Comparison of ENCODE assay signal across 8 cellular contexts in the genomic region with DNA sequence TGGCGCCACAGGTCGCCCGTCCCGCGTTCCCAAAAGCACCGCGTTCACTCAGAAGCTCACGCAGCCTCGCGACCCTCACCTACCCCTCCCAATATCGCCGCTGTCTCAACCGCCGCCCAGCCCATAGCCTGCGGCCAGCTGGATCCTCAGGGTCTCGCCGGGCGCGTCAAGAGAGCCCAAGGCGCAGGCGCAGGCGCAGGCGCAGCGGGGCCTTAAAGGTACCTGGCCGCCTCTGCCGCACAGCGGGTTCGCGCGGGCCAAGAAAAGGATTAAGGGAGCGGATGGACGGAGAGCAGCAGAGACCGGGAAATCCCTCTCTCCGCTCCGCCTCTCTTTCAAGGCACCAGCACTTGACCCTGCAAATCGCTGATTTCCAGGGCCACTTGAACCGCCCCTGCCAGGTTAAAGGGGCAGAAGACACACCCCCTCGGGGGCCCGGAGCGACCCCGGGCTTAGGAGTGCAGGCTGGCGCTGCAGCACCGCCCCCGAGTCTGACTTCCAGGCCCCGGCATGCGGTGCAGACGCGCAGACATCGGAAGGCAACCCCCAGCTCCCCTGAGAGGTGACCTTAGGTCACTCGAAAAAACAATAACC. TPM values are rescaled to one million over a fixed set of nuclear protein-coding genes. Genes with fewer than 3 reads are reported as not detected.
A peak's percentile ranks its signal among the peaks of the same experiment; 100 is the strongest.
DNase-seq lines count a peak whose midpoint lies in the region; ATAC-seq and TF ChIP-seq lines count a peak whose summit lies in the region.

A gene with protein sequence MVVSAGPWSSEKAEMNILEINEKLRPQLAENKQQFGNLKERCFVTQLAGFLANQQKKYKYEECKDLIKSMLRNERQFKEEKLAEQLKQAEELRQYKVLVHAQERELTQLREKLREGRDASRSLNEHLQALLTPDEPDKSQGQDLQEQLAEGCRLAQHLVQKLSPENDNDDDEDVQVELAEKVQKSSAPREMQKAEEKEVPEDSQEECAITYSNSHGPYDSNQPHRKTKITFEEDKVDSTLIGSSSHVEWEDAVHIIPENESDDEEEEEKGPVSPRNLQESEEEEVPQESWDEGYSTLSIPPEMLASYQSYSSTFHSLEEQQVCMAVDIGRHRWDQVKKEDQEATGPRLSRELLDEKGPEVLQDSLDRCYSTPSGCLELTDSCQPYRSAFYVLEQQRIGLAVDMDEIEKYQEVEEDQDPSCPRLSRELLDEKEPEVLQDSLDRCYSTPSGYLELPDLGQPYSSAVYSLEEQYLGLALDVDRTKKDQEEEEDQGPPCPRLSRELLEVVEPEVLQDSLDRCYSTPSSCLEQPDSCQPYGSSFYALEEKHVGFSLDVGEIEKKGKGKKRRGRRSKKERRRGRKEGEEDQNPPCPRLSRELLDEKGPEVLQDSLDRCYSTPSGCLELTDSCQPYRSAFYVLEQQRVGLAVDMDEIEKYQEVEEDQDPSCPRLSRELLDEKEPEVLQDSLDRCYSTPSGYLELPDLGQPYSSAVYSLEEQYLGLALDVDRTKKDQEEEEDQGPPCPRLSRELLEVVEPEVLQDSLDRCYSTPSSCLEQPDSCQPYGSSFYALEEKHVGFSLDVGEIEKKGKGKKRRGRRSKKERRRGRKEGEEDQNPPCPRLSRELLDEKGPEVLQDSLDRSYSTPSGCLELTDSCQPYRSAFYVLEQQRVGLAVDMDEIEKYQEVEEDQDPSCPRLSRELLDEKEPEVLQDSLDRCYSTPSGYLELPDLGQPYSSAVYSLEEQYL (N-terminal part only) (minus strand): TSS at position 168 of the 594 bp plus-strand sequence. CDS start 20,331 bp downstream, outside the sequence.

- H3K9me3 ChIP-seq in adipocyte (ENCODE audit: control insufficient read depth, low read length) (peaks cover 12% of the 10 kb centered on the region), prostate gland (no peaks in the 10 kb centered on the region), upper lobe of right lung (no peaks in the 10 kb centered on the region)

- H3K4me3 ChIP-seq in GM08714 (ENCODE audit: low read length): peak within 1 kb of the TSS; percentile 75
- H3K4me3 ChIP-seq in adipocyte (ENCODE audit: low read length): peak within 1 kb of the TSS; percentile 87
- H3K4me3 ChIP-seq in prostate gland: peak within 1 kb of the TSS; percentile 48 to 57
- H3K4me3 ChIP-seq in upper lobe of right lung: peak within 1 kb of the TSS; percentile 69

- peak; percentile 42 for TF ChIP-seq POLR2A in prostate gland (IDR thresholded peaks at IDR 0.05)

- H3K27me3 ChIP-seq in adipocyte (replicated peaks; ENCODE audit: control insufficient read depth, insufficient read depth, low read length): peaks cover 27% of the 10 kb centered on the region
- no peaks in the 10 kb centered on the region for H3K27me3 ChIP-seq in prostate gland (replicated peaks; ENCODE audit: insufficient read depth)
- H3K27me3 ChIP-seq in upper lobe of right lung: peaks cover 41% of the 10 kb centered on the region

- H3K36me3 ChIP-seq in adipocyte (ENCODE audit: control insufficient read depth, insufficient read depth, low read length, severe bottlenecking): no peaks in the 10 kb centered on the region
- H3K36me3 ChIP-seq in prostate gland: no peaks in the 10 kb centered on the region
- no peaks in the 10 kb centered on the region for H3K36me3 ChIP-seq in upper lobe of right lung

- H3K27ac ChIP-seq in prostate gland: peak within 1 kb of the TSS in 1 of 2 donors; percentile 53
- no peak within 1 kb of the TSS for H3K27ac ChIP-seq in upper lobe of right lung

- 1% methylated on average over 43 of the region's 50 CpGs for WGBS in prostate gland

- intact Hi-C loops in left cardiac atrium (cut with DNase I): no loop called here
- intact Hi-C loops in prostate gland (cut with DNase I): no loop called here
- intact Hi-C loops in upper lobe of right lung (cut with DNase I): no loop called here

- ATAC-seq in HG02588 (IDR thresholded peaks at IDR 0.05; ENCODE audit: unreplicated experiment): peak; percentile 96
- ATAC-seq in left cardiac atrium: peak; percentile 100
- ATAC-seq in upper lobe of right lung: peak; percentile 100

- DNase-seq in NCI-H1048 (lab: John Stamatoyannopoulos, UW) (peak; percentile 35), T follicular helper cell (ENCODE audit: low read depth) (peak; percentile 63), adipocyte (ENCODE audit: low read depth) (peak; percentile 85), left cardiac atrium (peak; percentile 83), prostate gland (ENCODE audit: low spot score) (peak; percentile 74), upper lobe of right lung (peak; percentile 90)

- TF ChIP-seq CTCF in prostate gland (IDR thresholded peaks at IDR 0.05) (peak in 1 of 4 experiments; percentile 23), upper lobe of right lung (IDR thresholded peaks at IDR 0.05) (no peak)

- H3K4me1 ChIP-seq in adipocyte (ENCODE audit: control insufficient read depth, insufficient read depth, low read length): no peaks in the 10 kb centered on the region
- H3K4me1 ChIP-seq in prostate gland (replicated peaks): no peaks in the 10 kb centered on the region
- peaks cover 4% of the 10 kb centered on the region for H3K4me1 ChIP-seq in upper lobe of right lung

- H3K9ac ChIP-seq in adipocyte (ENCODE audit: low read length): peak within 1 kb of the TSS; percentile 82

RNA-seq across cellular contexts. Expression of the gene that starts here (rescaled TPM):
- total RNA-seq in left cardiac atrium (1 to 10 TPM; 1.3 to 1.5 TPM), prostate gland (1 to 10 TPM; 1.4 to 4.3 TPM), upper lobe of right lung (2.7 TPM)

Comparison
In these comparisons a context has a peak if more than half of its experiments do, and no peak if none do; other contexts are left out.
1. DNase-seq: peak in every context shown above with its lines; median percentile 90 in upper lobe of right lung; 85 in adipocyte; 83 in left cardiac atrium; 74 in prostate gland; 63 in T follicular helper cell; 35 in NCI-H1048.